ENCODE assay signal across 9 cellular contexts in the genomic region with DNA sequence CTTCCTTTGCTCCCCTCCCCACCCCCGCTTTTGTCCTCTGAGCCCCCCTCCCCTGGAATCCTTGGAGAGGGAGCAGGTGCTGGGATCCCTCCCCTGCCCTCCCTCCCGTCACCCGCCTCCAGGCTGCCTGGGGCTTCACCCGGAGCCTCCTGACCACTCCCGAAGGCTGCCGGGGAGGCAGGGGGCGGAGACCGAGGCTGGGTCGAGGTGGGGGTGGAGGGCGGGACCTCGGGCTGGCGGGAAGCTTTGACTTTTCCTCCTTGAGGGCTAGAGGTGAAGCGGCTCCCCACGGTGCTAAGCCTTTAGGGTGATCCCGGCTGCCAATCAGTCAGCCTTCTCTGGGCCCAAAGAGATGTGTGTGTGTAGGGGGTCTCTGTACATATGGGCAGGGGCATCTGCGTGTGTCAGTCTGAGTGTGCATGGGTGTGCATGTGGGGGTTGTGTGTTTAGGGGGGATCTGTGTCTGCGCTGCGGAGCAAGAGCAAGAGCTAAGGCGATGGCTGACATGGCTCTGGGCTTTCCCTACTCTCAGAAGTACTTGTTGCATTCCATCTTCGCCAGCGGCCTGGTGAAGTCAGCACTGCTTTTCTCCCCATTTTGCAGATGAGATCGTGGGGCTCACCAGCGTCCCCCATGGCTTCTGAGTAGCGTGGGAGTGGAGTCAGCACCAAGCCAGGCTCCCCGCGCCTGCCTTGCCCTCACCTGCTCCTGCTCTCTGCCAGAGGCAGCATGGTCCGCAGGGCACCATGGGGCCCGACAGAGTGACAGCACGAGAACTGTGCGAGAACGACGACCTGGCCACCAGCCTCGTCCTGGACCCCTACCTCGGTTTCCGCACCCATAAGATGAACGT. TPM values are rescaled to one million over a fixed set of nuclear protein-coding genes. Genes with fewer than 3 reads are reported as not detected.
DNase-seq lines count a peak whose midpoint lies in the region; ATAC-seq, FAIRE-seq and TF ChIP-seq lines count a peak whose summit lies in the region.
"Had no signal": no experiment of that assay in that cellular context is flagged by ENCODE, and none has a peak within 500 bp of the region (broad histone marks: within the 10 kb centered on the region; RNA-seq: fewer than 3 reads in every experiment).

No MANE protein-coding gene starts in this region.

- no peaks in the 10 kb centered on the region; a peak in 1 of 4 replicates for H3K27me3 ChIP-seq in GM12878 (replicated peaks in 1 of 2; ENCODE audit: control insufficient read depth in 2 of 2, insufficient read depth in 2 of 2, low read length in 1 of 2)

- intact Hi-C loops in GM12878 (cut with micrococcal nuclease; ENCODE audit: unreplicated experiment), result no loop called here

- H3K4me3 ChIP-seq in GM12878, result peak overlapping the region; percentile 85

- no peak overlapping the region for H3K27ac ChIP-seq in GM12878 (ENCODE audit: control insufficient read depth, insufficient read depth)

- DNase-seq in DMS79 (lab: John Stamatoyannopoulos, UW), result peak; percentile 83
- DNase-seq in MV-4-11 (lab: John Stamatoyannopoulos, UW), result peak; percentile 52
- peak; percentile 23 for DNase-seq in T follicular helper cell (ENCODE audit: low read depth)
- no peak for DNase-seq in GM12878 (ENCODE audit: low read depth, low spot score)
- peak; percentile 94 for DNase-seq in iPS-NIHi11 (ENCODE audit: low spot score)
- DNase-seq in stimulated activated CD4-positive, alpha-beta T cell treated with anti-CD3 and anti-CD28 coated beads, Interleukin-12 subunit alpha, Interleukin-12 subunit beta, amount 100 ng/mL, for 4 hours, result peak; percentile 64
- DNase-seq in GF-D8 (lab: John Stamatoyannopoulos, UW), result no peak
- DNase-seq in left lobe of liver (ENCODE audit: low spot score), result no peak

- 72% methylated on average over 22 of the region's 36 CpGs for WGBS in GM12878 (ENCODE audit: insufficient coverage, insufficient replicate concordance, low lambda C conversion rate, missing lambda C conversion rate)

- ATAC-seq in GM12878, result peak; percentile 15
- no peak for ATAC-seq in left lobe of liver

- H3K9ac ChIP-seq in GM12878 (ENCODE audit: control insufficient read depth, insufficient read depth, low read length), result peak overlapping the region; percentile 93

- no peaks in the 10 kb centered on the region for H4K20me1 ChIP-seq in GM12878 (ENCODE audit: control insufficient read depth, insufficient read depth)

- no peak for TF ChIP-seq RAD21 in GM12878 (IDR thresholded peaks at IDR 0.05; ENCODE audit: insufficient read depth, low read depth, low read length)

- SMC1A ChIA-PET in GM12878 (lab: Charles Lee; ENCODE audit: uncharacterized antibody, unreplicated experiment), result no interaction called here

- RAD21 ChIA-PET in GM12878 (lab: Charles Lee; ENCODE audit: unreplicated experiment), result no interaction called here

- H3K4me1 ChIP-seq in GM12878 (ENCODE audit: control insufficient read depth, insufficient read depth, low read length), result peaks cover 10% of the 10 kb centered on the region

- POLR2A ChIA-PET in GM12878 (lab: Charles Lee), result interaction anchor here (0.5 to 1.8 kb wide), 4 partner anchors 41 to 135 kb away, joined by 3 to 5 read pairs (median 4); a partner anchor contains a TSS

- TF ChIP-seq CTCF in GM12878 (IDR thresholded peaks at IDR 0.05 in 2 of 3, conservative IDR thresholded peaks at IDR 0.05 in 1 of 3; ENCODE audit: control insufficient read depth in 2 of 3, extremely low read depth in 1 of 3, insufficient read depth in 1 of 3, low read depth in 3 of 3, low read length in 3 of 3), result no peak

- H3K36me3 ChIP-seq in GM12878 (ENCODE audit: control insufficient read depth in 2 of 2, insufficient read depth in 2 of 2, low read length in 1 of 2), result no peaks in the 10 kb centered on the region; a peak in 1 of 4 replicates

- H2AFZ ChIP-seq in GM12878 (ENCODE audit: control insufficient read depth, low read depth, low read length), result peak overlapping the region; percentile 10; the same call in 1 of the 2 replicates

- no peak for FAIRE-seq in GM12878 (lab: Jason Lieb, UNC)
- FAIRE-seq: TTC549 had no signal

- TF ChIP-seq EP300 in GM12878 (IDR thresholded peaks at IDR 0.05; ENCODE audit: borderline replicate concordance in 1 of 2, control insufficient read depth in 1 of 2, low read depth in 2 of 2, low read length in 2 of 2), result no peak

- CTCF ChIA-PET in GM12878 (lab: Yijun Ruan, JAX), result interaction anchor here (0.6 to 1.0 kb wide), 3 partner anchors 23 to 49 kb away, joined by 3 read pairs; a partner anchor contains a TSS

- H3K79me2 ChIP-seq in GM12878 (ENCODE audit: control insufficient read depth, insufficient read depth, low read length), result peaks cover 7% of the 10 kb centered on the region

- TF ChIP-seq POLR2A in GM12878 (IDR thresholded peaks at IDR 0.05; ENCODE audit: low read depth, low read length), result no peak; the same call in 1 of the 2 replicates

- H3K9me3 ChIP-seq in GM12878 (replicated peaks; ENCODE audit: control insufficient read depth, insufficient read depth, low read length), result no peaks in the 10 kb centered on the region

- BruUV-seq in GM12878 (replicated peaks; lab: Mats Ljungman, UMichigan), result TSS peak; percentile 68

- peak overlapping the region; percentile 70 for H3K4me2 ChIP-seq in GM12878 (ENCODE audit: control insufficient read depth, insufficient read depth)

- in situ Hi-C loops in GM12878 (cut with MboI), result no loop called here

RNA-seq across cellular contexts. Expression of a gene that starts 1.7 kb away (rescaled TPM):
- 51.9 and 53.5 TPM in 2 replicates for total RNA-seq in GM12878 (2013; cell fraction: nucleolus; rRNA removed)
- total RNA-seq in GM12878 (2014; rRNA removed) (6.8 and 7.7 TPM in 2 replicates), GM12878 (2014; rRNA removed; fragmentation: Illumina TruSeq; extraction: Trizol) (2.4 and 3.7 TPM in 2 replicates), GM12878 (2021) (13.2 and 15.8 TPM in 2 replicates), left lobe of liver (4.5 TPM)
- polyA plus RNA-seq in GM12878 (2011; ENCODE audit: low read depth), result 2.4 TPM
- polyA plus RNA-seq in GM12878 (2011; rRNA removed) (5.7 and 9.3 TPM in 2 replicates), GM12878 (2014; fragmentation: Illumina TruSeq; extraction: Trizol) (1.3 and 2.3 TPM in 2 replicates), GM12878 (2014; fragmentation: Nextera tagmentation; extraction: Ambion mirVana) (under 1 TPM in 1 of 2 experiments, not detected in 1; 0.20 TPM), GM12878 (2014; rRNA removed) (10.5 and 11.9 TPM in 2 replicates), GM12878 (2016; fragmentation: Nextera tagmentation; extraction: Ambion mirVana) (1 to 10 TPM; 4.1 to 4.3 TPM)
- 11.5 and 16.8 TPM in 2 replicates for polyA plus RNA-seq in GM12878 (2011; cell fraction: cytosol; rRNA removed)
- 52.7 and 62.4 TPM in 2 replicates for polyA plus RNA-seq in GM12878 (2011; cell fraction: nucleus; rRNA removed)
- 13.4 and 14.4 TPM in 2 replicates for polyA plus RNA-seq in GM12878 (2012)
- 5.7 and 13.2 TPM in 2 replicates for polyA minus RNA-seq in GM12878 (2011; rRNA and poly(A)+ RNA removed)
- polyA minus RNA-seq in GM12878 (2011; cell fraction: cytosol; rRNA and poly(A)+ RNA removed), result 4.9 and 10.4 TPM in 2 replicates
- 18.5 and 26.7 TPM in 2 replicates for polyA minus RNA-seq in GM12878 (2011; cell fraction: nucleus; rRNA and poly(A)+ RNA removed)

RNA-seq across cellular contexts. Expression of a gene that starts 13.1 kb away (rescaled TPM):
- total RNA-seq in GM12878 (2013; cell fraction: nucleolus; rRNA removed), result not detected in 2 replicates
- total RNA-seq in GM12878 (2014; rRNA removed) (not detected in 2 replicates), GM12878 (2014; rRNA removed; fragmentation: Illumina TruSeq; extraction: Trizol) (not detected in 2 replicates), GM12878 (2021) (not detected in 2 replicates), left lobe of liver (not detected)
- polyA plus RNA-seq in GM12878 (2011; ENCODE audit: low read depth), result 0.20 TPM
- polyA plus RNA-seq in GM12878 (2011; rRNA removed) (0.09 TPM in 1 of 2 replicates, not detected in the other), GM12878 (2014; fragmentation: Illumina TruSeq; extraction: Trizol) (not detected in 2 replicates), GM12878 (2014; fragmentation: Nextera tagmentation; extraction: Ambion mirVana) (under 1 TPM; 0.05 to 0.07 TPM), GM12878 (2014; rRNA removed) (0.06 and 0.14 TPM in 2 replicates), GM12878 (2016; fragmentation: Nextera tagmentation; extraction: Ambion mirVana) (under 1 TPM in 1 of 2 experiments, not detected in 1; 0.08 TPM)
- not detected in 2 replicates for polyA plus RNA-seq in GM12878 (2011; cell fraction: cytosol; rRNA removed)
- polyA plus RNA-seq in GM12878 (2011; cell fraction: nucleus; rRNA removed), result 2.2 and 2.4 TPM in 2 replicates
- 0.11 and 0.15 TPM in 2 replicates for polyA plus RNA-seq in GM12878 (2012)
- not detected in 2 replicates for polyA minus RNA-seq in GM12878 (2011; rRNA and poly(A)+ RNA removed)
- polyA minus RNA-seq in GM12878 (2011; cell fraction: cytosol; rRNA and poly(A)+ RNA removed), result not detected in 2 replicates
- not detected in 2 replicates for polyA minus RNA-seq in GM12878 (2011; cell fraction: nucleus; rRNA and poly(A)+ RNA removed)

RNA-seq across cellular contexts. Expression of a gene that starts 16.3 kb away (rescaled TPM):
- total RNA-seq in GM12878 (2013; cell fraction: nucleolus; rRNA removed), result 0.65 TPM in 1 of 2 replicates, not detected in the other
- total RNA-seq in GM12878 (2014; rRNA removed), result not detected in 2 replicates
- not detected in 2 replicates for total RNA-seq in GM12878 (2014; rRNA removed; fragmentation: Illumina TruSeq; extraction: Trizol)
- 0.23 TPM in 1 of 2 replicates, not detected in the other for total RNA-seq in GM12878 (2021)
- not detected for polyA plus RNA-seq in GM12878 (2011; ENCODE audit: low read depth)
- polyA plus RNA-seq in GM12878 (2011; rRNA removed), result not detected in 2 replicates
- 0.27 TPM in 1 of 2 replicates, not detected in the other for polyA plus RNA-seq in GM12878 (2011; cell fraction: cytosol; rRNA removed)
- polyA plus RNA-seq in GM12878 (2011; cell fraction: nucleus; rRNA removed), result 0.21 TPM in 1 of 2 replicates, not detected in the other
- polyA plus RNA-seq in GM12878 (2012), result 0.17 TPM in 1 of 2 replicates, not detected in the other
- not detected in 2 replicates for polyA plus RNA-seq in GM12878 (2014; fragmentation: Illumina TruSeq; extraction: Trizol)
- polyA plus RNA-seq in GM12878 (2014; fragmentation: Nextera tagmentation; extraction: Ambion mirVana), result not detected
- polyA plus RNA-seq in GM12878 (2014; rRNA removed), result 0.09 TPM in 1 of 2 replicates, not detected in the other
- under 1 TPM; 0.16 to 0.19 TPM for polyA plus RNA-seq in GM12878 (2016; fragmentation: Nextera tagmentation; extraction: Ambion mirVana)
- polyA minus RNA-seq in GM12878 (2011; rRNA and poly(A)+ RNA removed), result not detected in 2 replicates
- polyA minus RNA-seq in GM12878 (2011; cell fraction: cytosol; rRNA and poly(A)+ RNA removed), result not detected in 2 replicates
- polyA minus RNA-seq in GM12878 (2011; cell fraction: nucleus; rRNA and poly(A)+ RNA removed), result not detected in 2 replicates
- 1.2 TPM for total RNA-seq in left lobe of liver

RNA-seq across cellular contexts. Expression of a gene that starts 21.6 kb away (rescaled TPM):
- not detected in 2 replicates for total RNA-seq in GM12878 (2013; cell fraction: nucleolus; rRNA removed)
- total RNA-seq in GM12878 (2014; rRNA removed) (not detected in 2 replicates), GM12878 (2014; rRNA removed; fragmentation: Illumina TruSeq; extraction: Trizol) (not detected in 2 replicates), GM12878 (2021) (not detected in 2 replicates), left lobe of liver (not detected)
- not detected for polyA plus RNA-seq in GM12878 (2011; ENCODE audit: low read depth)
- polyA plus RNA-seq in GM12878 (2011; rRNA removed) (not detected in 2 replicates), GM12878 (2014; fragmentation: Illumina TruSeq; extraction: Trizol) (not detected in 2 replicates), GM12878 (2014; fragmentation: Nextera tagmentation; extraction: Ambion mirVana) (not detected), GM12878 (2014; rRNA removed) (0.18 TPM in 1 of 2 replicates, not detected in the other), GM12878 (2016; fragmentation: Nextera tagmentation; extraction: Ambion mirVana) (not detected)
- polyA plus RNA-seq in GM12878 (2011; cell fraction: cytosol; rRNA removed), result not detected in 2 replicates
- polyA plus RNA-seq in GM12878 (2011; cell fraction: nucleus; rRNA removed), result not detected in 2 replicates
- not detected in 2 replicates for polyA plus RNA-seq in GM12878 (2012)
- polyA minus RNA-seq in GM12878 (2011; rRNA and poly(A)+ RNA removed), result not detected in 2 replicates
- not detected in 2 replicates for polyA minus RNA-seq in GM12878 (2011; cell fraction: cytosol; rRNA and poly(A)+ RNA removed)
- not detected in 2 replicates for polyA minus RNA-seq in GM12878 (2011; cell fraction: nucleus; rRNA and poly(A)+ RNA removed)

RNA-seq across cellular contexts. Expression of a gene that starts 28.8 kb away (rescaled TPM):
- total RNA-seq in GM12878 (2013; cell fraction: nucleolus; rRNA removed), result not detected in 2 replicates
- total RNA-seq in GM12878 (2014; rRNA removed), result not detected in 2 replicates
- total RNA-seq in GM12878 (2014; rRNA removed; fragmentation: Illumina TruSeq; extraction: Trizol), result not detected in 2 replicates
- total RNA-seq in GM12878 (2021), result 0.15 TPM in 1 of 2 replicates, not detected in the other
- not detected for polyA plus RNA-seq in GM12878 (2011; ENCODE audit: low read depth)
- not detected in 2 replicates for polyA plus RNA-seq in GM12878 (2011; rRNA removed)
- not detected in 2 replicates for polyA plus RNA-seq in GM12878 (2011; cell fraction: cytosol; rRNA removed)
- not detected in 2 replicates for polyA plus RNA-seq in GM12878 (2011; cell fraction: nucleus; rRNA removed)
- polyA plus RNA-seq in GM12878 (2012), result 0.07 and 0.17 TPM in 2 replicates
- not detected in 2 replicates for polyA plus RNA-seq in GM12878 (2014; fragmentation: Illumina TruSeq; extraction: Trizol)
- polyA plus RNA-seq in GM12878 (2014; fragmentation: Nextera tagmentation; extraction: Ambion mirVana), result not detected
- not detected in 2 replicates for polyA plus RNA-seq in GM12878 (2014; rRNA removed)
- not detected for polyA plus RNA-seq in GM12878 (2016; fragmentation: Nextera tagmentation; extraction: Ambion mirVana)
- polyA minus RNA-seq in GM12878 (2011; rRNA and poly(A)+ RNA removed), result not detected in 2 replicates
- polyA minus RNA-seq in GM12878 (2011; cell fraction: cytosol; rRNA and poly(A)+ RNA removed), result not detected in 2 replicates
- polyA minus RNA-seq in GM12878 (2011; cell fraction: nucleus; rRNA and poly(A)+ RNA removed), result not detected in 2 replicates
- total RNA-seq in left lobe of liver, result not detected

Comparison
In these comparisons a context has a peak if more than half of its experiments do, and no peak if none do; other contexts are left out.
1. DNase-seq: peak in DMS79 (single experiment), MV-4-11 (single experiment), T follicular helper cell (single experiment), iPS-NIHi11 (single experiment) and stimulated activated CD4-positive, alpha-beta T cell treated with anti-CD3 and anti-CD28 coated beads, Interleukin-12 subunit alpha, Interleukin-12 subunit beta, amount 100 ng/mL, for 4 hours (single experiment); none in GM12878 (single experiment), GF-D8 (single experiment) and left lobe of liver (single experiment).